In the genomic region with DNA sequence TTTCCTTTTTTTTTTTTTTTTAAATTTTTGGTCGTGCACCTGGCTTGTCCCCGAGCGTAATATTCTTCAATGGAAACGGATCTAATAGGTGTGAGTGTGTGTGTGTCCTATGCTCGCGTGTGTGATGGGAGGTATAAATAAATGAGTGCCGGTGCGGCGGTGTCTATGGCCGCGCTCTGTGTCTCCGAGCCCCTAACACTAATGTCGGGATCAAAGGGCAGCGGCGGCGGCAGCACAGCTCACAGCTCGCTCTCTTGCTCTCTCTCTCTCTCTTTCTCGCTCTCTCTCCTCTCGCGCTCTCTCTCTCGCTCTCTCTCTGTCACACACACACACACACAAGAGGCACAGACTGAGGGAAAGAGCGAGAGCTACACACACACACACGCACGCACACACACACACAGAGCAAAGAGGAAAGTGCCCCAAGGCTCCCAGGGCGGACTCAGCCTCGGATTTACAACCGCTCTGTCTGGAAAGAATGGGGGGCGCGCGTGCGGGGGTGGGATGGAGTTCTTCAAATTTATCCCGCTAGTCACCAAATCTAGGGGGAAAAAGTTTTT, we compare ENCODE assay signal across 1 cellular context.
TF ChIP-seq lines count a peak whose summit lies in the region.

A gene with protein sequence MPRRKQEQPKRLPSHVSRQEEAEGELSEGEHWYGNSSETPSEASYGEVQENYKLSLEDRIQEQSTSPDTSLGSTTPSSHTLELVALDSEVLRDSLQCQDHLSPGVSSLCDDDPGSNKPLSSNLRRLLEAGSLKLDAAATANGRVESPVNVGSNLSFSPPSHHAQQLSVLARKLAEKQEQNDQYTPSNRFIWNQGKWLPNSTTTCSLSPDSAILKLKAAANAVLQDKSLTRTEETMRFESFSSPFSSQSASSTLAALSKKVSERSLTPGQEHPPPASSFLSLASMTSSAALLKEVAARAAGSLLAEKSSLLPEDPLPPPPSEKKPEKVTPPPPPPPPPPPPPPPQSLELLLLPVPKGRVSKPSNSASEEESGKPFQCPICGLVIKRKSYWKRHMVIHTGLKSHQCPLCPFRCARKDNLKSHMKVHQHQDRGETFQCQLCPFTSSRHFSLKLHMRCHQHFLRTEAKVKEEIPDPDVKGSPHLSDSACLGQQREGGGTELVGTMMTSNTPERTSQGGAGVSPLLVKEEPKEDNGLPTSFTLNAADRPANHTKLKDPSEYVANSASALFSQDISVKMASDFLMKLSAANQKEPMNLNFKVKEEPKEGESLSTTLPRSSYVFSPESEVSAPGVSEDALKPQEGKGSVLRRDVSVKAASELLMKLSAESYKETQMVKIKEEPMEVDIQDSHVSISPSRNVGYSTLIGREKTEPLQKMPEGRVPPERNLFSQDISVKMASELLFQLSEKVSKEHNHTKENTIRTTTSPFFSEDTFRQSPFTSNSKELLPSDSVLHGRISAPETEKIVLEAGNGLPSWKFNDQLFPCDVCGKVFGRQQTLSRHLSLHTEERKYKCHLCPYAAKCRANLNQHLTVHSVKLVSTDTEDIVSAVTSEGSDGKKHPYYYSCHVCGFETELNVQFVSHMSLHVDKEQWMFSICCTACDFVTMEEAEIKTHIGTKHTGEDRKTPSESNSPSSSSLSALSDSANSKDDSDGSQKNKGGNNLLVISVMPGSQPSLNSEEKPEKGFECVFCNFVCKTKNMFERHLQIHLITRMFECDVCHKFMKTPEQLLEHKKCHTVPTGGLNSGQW (minus strand): TSS at position 206 of the 560 bp plus-strand sequence. CDS start 416 bp downstream, outside the sequence.

TF ChIP-seq in HepG2, 621 proteins besides CTCF, POLR2A, EP300 and RAD21 (continued from another document and continues in another):
- TF ChIP-seq NONO (IDR thresholded peaks at IDR 0.05) (no peak), NONO (CRISPR knock-in tag; conservative IDR thresholded peaks at IDR 0.05) (peak; percentile 73), ZNF569 (CRISPR knock-in tag; IDR thresholded peaks at IDR 0.05; ENCODE audit: borderline replicate concordance) (no peak), HIVEP1 (CRISPR knock-in tag; IDR thresholded peaks at IDR 0.05) (no peak), ZNF792 (CRISPR knock-in tag; IDR thresholded peaks at IDR 0.05) (no peak), KLF11 (CRISPR knock-in tag; IDR thresholded peaks at IDR 0.05) (no peak), ZNF121 (CRISPR knock-in tag; IDR thresholded peaks at IDR 0.05) (no peak), HNRNPUL1 (IDR thresholded peaks at IDR 0.05; ENCODE audit: low read depth, low read length) (no peak), ZNF777 (CRISPR knock-in tag; IDR thresholded peaks at IDR 0.05) (no peak), NCOA5 (CRISPR knock-in tag; IDR thresholded peaks at IDR 0.05) (no peak), BRD4 (CRISPR knock-in tag; IDR thresholded peaks at IDR 0.05) (0 out of 2 replicates have a peak, but pooled peaks have one; percentile 67), ZNF263 (CRISPR knock-in tag; IDR thresholded peaks at IDR 0.05) (0 out of 2 replicates have a peak, but pooled peaks have one; percentile 39), ZEB1 (IDR thresholded peaks at IDR 0.05; ENCODE audit: insufficient replicate concordance, low read depth) (no peak), ZNF563 (CRISPR knock-in tag; IDR thresholded peaks at IDR 0.05) (peak; percentile 100), HOXA9 (CRISPR knock-in tag; IDR thresholded peaks at IDR 0.05; ENCODE audit: borderline replicate concordance) (no peak), NFE2L1 (CRISPR knock-in tag; IDR thresholded peaks at IDR 0.05; ENCODE audit: borderline replicate concordance) (no peak), ZNF776 (CRISPR knock-in tag; IDR thresholded peaks at IDR 0.05) (no peak), SP140L (CRISPR knock-in tag; IDR thresholded peaks at IDR 0.05; ENCODE audit: borderline replicate concordance) (no peak), ZNF335 (CRISPR knock-in tag; IDR thresholded peaks at IDR 0.05) (no peak), TCF7L2 (IDR thresholded peaks at IDR 0.05; ENCODE audit: low read depth, low read length) (no peak), TBP (CRISPR knock-in tag; IDR thresholded peaks at IDR 0.05) (no peak), SOX13 (IDR thresholded peaks at IDR 0.05) (no peak), SOX13 (CRISPR knock-in tag; conservative IDR thresholded peaks at IDR 0.05 in 1 of 2, IDR thresholded peaks at IDR 0.05 in 1 of 2) (0 out of 4 replicates have a peak, but pooled peaks of 1 of the 2 experiments have one; percentile 38), ZNF598 (CRISPR knock-in tag; IDR thresholded peaks at IDR 0.05; ENCODE audit: borderline replicate concordance) (no peak), SRF (IDR thresholded peaks at IDR 0.05; ENCODE audit: low read depth, low read length) (no peak), ASH2L (IDR thresholded peaks at IDR 0.05; ENCODE audit: insufficient read length, low read depth, low read length) (peak; percentile 58), ZNF782 (CRISPR knock-in tag; IDR thresholded peaks at IDR 0.05; ENCODE audit: borderline replicate concordance) (0 out of 2 replicates have a peak, but pooled peaks have one; percentile 44), NFKBIZ (CRISPR knock-in tag; IDR thresholded peaks at IDR 0.05) (no peak), ZNF235 (CRISPR knock-in tag; IDR thresholded peaks at IDR 0.05; ENCODE audit: borderline replicate concordance) (no peak), ETV5 (CRISPR knock-in tag; IDR thresholded peaks at IDR 0.05; ENCODE audit: borderline replicate concordance) (no peak), EHMT2 (IDR thresholded peaks at IDR 0.05; ENCODE audit: borderline replicate concordance, low read depth, low read length) (no peak), ZSCAN30 (CRISPR knock-in tag; IDR thresholded peaks at IDR 0.05) (no peak), KDM1A (CRISPR knock-in tag; IDR thresholded peaks at IDR 0.05) (peak; percentile 39; the same call in 1 of the 2 replicates), NR2F1 (CRISPR knock-in tag; IDR thresholded peaks at IDR 0.05) (peak; percentile 67 to 76), ZNF101 (CRISPR knock-in tag; IDR thresholded peaks at IDR 0.05; ENCODE audit: borderline replicate concordance, low read depth) (no peak), MTA1 (CRISPR knock-in tag; IDR thresholded peaks at IDR 0.05; ENCODE audit: borderline replicate concordance) (peak; percentile 96), RBM39 (IDR thresholded peaks at IDR 0.05; ENCODE audit: low read depth, low read length, poor library complexity, severe bottlenecking) (peak; percentile 61), MIER2 (CRISPR knock-in tag; IDR thresholded peaks at IDR 0.05) (no peak), ZNF510 (CRISPR knock-in tag; IDR thresholded peaks at IDR 0.05; ENCODE audit: low read depth) (no peak), SOX6 (IDR thresholded peaks at IDR 0.05) (no peak), SOX6 (CRISPR knock-in tag; IDR thresholded peaks at IDR 0.05) (peak; percentile 59), FOXJ3 (CRISPR knock-in tag; IDR thresholded peaks at IDR 0.05; ENCODE audit: borderline replicate concordance) (no peak)
- TF ChIP-seq, protein P1, sequence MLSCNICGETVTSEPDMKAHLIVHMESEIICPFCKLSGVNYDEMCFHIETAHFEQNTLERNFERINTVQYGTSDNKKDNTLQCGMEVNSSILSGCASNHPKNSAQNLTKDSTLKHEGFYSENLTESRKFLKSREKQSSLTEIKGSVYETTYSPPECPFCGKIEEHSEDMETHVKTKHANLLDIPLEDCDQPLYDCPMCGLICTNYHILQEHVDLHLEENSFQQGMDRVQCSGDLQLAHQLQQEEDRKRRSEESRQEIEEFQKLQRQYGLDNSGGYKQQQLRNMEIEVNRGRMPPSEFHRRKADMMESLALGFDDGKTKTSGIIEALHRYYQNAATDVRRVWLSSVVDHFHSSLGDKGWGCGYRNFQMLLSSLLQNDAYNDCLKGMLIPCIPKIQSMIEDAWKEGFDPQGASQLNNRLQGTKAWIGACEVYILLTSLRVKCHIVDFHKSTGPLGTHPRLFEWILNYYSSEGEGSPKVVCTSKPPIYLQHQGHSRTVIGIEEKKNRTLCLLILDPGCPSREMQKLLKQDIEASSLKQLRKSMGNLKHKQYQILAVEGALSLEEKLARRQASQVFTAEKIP (CRISPR knock-in tag; IDR thresholded peaks at IDR 0.05; ENCODE audit: borderline replicate concordance), result no peak
- TF ChIP-seq, protein P2, sequence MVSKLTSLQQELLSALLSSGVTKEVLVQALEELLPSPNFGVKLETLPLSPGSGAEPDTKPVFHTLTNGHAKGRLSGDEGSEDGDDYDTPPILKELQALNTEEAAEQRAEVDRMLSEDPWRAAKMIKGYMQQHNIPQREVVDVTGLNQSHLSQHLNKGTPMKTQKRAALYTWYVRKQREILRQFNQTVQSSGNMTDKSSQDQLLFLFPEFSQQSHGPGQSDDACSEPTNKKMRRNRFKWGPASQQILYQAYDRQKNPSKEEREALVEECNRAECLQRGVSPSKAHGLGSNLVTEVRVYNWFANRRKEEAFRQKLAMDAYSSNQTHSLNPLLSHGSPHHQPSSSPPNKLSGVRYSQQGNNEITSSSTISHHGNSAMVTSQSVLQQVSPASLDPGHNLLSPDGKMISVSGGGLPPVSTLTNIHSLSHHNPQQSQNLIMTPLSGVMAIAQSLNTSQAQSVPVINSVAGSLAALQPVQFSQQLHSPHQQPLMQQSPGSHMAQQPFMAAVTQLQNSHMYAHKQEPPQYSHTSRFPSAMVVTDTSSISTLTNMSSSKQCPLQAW (CRISPR knock-in tag; IDR thresholded peaks at IDR 0.05), result no peak
- TF ChIP-seq, protein P3, sequence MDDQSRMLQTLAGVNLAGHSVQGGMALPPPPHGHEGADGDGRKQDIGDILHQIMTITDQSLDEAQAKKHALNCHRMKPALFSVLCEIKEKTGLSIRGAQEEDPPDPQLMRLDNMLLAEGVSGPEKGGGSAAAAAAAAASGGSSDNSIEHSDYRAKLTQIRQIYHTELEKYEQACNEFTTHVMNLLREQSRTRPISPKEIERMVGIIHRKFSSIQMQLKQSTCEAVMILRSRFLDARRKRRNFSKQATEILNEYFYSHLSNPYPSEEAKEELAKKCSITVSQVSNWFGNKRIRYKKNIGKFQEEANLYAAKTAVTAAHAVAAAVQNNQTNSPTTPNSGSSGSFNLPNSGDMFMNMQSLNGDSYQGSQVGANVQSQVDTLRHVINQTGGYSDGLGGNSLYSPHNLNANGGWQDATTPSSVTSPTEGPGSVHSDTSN (CRISPR knock-in tag; IDR thresholded peaks at IDR 0.05; ENCODE audit: borderline replicate concordance), result no peak
- TF ChIP-seq, protein P4, sequence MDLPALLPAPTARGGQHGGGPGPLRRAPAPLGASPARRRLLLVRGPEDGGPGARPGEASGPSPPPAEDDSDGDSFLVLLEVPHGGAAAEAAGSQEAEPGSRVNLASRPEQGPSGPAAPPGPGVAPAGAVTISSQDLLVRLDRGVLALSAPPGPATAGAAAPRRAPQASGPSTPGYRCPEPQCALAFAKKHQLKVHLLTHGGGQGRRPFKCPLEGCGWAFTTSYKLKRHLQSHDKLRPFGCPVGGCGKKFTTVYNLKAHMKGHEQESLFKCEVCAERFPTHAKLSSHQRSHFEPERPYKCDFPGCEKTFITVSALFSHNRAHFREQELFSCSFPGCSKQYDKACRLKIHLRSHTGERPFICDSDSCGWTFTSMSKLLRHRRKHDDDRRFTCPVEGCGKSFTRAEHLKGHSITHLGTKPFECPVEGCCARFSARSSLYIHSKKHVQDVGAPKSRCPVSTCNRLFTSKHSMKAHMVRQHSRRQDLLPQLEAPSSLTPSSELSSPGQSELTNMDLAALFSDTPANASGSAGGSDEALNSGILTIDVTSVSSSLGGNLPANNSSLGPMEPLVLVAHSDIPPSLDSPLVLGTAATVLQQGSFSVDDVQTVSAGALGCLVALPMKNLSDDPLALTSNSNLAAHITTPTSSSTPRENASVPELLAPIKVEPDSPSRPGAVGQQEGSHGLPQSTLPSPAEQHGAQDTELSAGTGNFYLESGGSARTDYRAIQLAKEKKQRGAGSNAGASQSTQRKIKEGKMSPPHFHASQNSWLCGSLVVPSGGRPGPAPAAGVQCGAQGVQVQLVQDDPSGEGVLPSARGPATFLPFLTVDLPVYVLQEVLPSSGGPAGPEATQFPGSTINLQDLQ (CRISPR knock-in tag; IDR thresholded peaks at IDR 0.05), result no peak
- TF ChIP-seq, protein P5, sequence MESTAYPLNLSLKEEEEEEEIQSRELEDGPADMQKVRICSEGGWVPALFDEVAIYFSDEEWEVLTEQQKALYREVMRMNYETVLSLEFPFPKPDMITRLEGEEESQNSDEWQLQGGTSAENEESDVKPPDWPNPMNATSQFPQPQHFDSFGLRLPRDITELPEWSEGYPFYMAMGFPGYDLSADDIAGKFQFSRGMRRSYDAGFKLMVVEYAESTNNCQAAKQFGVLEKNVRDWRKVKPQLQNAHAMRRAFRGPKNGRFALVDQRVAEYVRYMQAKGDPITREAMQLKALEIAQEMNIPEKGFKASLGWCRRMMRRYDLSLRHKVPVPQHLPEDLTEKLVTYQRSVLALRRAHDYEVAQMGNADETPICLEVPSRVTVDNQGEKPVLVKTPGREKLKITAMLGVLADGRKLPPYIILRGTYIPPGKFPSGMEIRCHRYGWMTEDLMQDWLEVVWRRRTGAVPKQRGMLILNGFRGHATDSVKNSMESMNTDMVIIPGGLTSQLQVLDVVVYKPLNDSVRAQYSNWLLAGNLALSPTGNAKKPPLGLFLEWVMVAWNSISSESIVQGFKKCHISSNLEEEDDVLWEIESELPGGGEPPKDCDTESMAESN (CRISPR knock-in tag; conservative IDR thresholded peaks at IDR 0.05), result peak; percentile 67; the same call in 1 of the 2 replicates
- TF ChIP-seq, protein P6, sequence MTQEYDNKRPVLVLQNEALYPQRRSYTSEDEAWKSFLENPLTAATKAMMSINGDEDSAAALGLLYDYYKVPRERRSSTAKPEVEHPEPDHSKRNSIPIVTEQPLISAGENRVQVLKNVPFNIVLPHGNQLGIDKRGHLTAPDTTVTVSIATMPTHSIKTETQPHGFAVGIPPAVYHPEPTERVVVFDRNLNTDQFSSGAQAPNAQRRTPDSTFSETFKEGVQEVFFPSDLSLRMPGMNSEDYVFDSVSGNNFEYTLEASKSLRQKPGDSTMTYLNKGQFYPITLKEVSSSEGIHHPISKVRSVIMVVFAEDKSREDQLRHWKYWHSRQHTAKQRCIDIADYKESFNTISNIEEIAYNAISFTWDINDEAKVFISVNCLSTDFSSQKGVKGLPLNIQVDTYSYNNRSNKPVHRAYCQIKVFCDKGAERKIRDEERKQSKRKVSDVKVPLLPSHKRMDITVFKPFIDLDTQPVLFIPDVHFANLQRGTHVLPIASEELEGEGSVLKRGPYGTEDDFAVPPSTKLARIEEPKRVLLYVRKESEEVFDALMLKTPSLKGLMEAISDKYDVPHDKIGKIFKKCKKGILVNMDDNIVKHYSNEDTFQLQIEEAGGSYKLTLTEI (CRISPR knock-in tag; conservative IDR thresholded peaks at IDR 0.05), result no peak
- TF ChIP-seq, protein P7, sequence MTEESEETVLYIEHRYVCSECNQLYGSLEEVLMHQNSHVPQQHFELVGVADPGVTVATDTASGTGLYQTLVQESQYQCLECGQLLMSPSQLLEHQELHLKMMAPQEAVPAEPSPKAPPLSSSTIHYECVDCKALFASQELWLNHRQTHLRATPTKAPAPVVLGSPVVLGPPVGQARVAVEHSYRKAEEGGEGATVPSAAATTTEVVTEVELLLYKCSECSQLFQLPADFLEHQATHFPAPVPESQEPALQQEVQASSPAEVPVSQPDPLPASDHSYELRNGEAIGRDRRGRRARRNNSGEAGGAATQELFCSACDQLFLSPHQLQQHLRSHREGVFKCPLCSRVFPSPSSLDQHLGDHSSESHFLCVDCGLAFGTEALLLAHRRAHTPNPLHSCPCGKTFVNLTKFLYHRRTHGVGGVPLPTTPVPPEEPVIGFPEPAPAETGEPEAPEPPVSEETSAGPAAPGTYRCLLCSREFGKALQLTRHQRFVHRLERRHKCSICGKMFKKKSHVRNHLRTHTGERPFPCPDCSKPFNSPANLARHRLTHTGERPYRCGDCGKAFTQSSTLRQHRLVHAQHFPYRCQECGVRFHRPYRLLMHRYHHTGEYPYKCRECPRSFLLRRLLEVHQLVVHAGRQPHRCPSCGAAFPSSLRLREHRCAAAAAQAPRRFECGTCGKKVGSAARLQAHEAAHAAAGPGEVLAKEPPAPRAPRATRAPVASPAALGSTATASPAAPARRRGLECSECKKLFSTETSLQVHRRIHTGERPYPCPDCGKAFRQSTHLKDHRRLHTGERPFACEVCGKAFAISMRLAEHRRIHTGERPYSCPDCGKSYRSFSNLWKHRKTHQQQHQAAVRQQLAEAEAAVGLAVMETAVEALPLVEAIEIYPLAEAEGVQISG (CRISPR knock-in tag; IDR thresholded peaks at IDR 0.05), result peak; percentile 56
